9 cellular contexts compared by ENCODE assay signal in genomic region chr1:192057766-192058165, GRCh38.
"Had no signal": no experiment of that assay in that cellular context is flagged by ENCODE, and none has a peak within 500 bp of the region (broad histone marks: within the 10 kb centered on the region; RNA-seq: fewer than 3 reads in every experiment).

No MANE protein-coding gene starts in this region.

- H3K36me3 ChIP-seq: HAP-1 had no signal

- H3K4me3 ChIP-seq: GM23248, HAP-1, K562 had no signal

- H3K4me1 ChIP-seq: HAP-1 had no signal

- H3K27ac ChIP-seq: GM23248 had no signal

- H3K27ac Mint-ChIP-seq: HFFc6 had no signal

- H3K9me3 Mint-ChIP-seq: HFFc6 had no signal

- H3K4me3 Mint-ChIP-seq: HFFc6 had no signal

- FAIRE-seq: HTR-8/SVneo, K562 had no signal

- ATAC-seq: HCT116, K562 had no signal

- DNase-seq: GM23248, GOT3, H7, HFFc6, IMR-90 had no signal

- H3K9me3 ChIP-seq: HAP-1 had no signal
